In the genomic region with DNA sequence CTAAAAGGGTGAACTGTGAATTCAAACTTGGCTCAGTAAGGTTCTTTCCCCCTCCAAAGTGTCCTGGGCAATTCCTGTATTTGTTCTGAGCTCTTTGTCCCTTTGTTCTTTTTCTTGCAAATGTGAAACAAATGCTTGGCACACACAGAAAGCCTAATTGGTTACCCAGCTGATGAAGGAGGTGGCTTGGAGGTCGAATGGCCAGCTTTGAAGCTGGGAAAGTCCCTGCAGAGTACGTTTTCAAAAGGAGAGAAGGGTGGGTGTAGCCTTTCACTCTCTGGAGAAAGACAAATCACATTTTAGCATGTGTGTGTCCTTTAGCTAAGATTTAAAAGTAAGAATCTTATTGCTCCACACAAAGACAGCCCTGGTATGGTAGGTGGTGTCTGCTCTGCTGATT, we compare ENCODE assay signal across 9 cellular contexts.
DNase-seq lines count a peak whose midpoint lies in the region; ATAC-seq, FAIRE-seq and TF ChIP-seq lines count a peak whose summit lies in the region.
"Had no signal": no experiment of that assay in that cellular context is flagged by ENCODE, and none has a peak within 500 bp of the region (broad histone marks: within the 10 kb centered on the region; RNA-seq: fewer than 3 reads in every experiment).

No MANE protein-coding gene starts in this region.

- 11% methylated on average over 2 of the region's 2 CpGs; no CpG with 5 or more reads in 1 of the 2 experiments for WGBS in H1 (ENCODE audit: extremely low coverage in 1 of 2, insufficient coverage in 1 of 2, insufficient read length in 1 of 2, insufficient replicate concordance in 2 of 2, low coverage in 1 of 2, low lambda C conversion rate in 2 of 2, missing lambda C conversion rate in 1 of 2), 2 experiments

- H3K4me1 ChIP-seq in H1 (replicated peaks in 1 of 4; ENCODE audit: control insufficient read depth in 3 of 4, insufficient read depth in 4 of 4, low read length in 3 of 4), result peaks cover 0 to 21% (median 20%) of the 10 kb centered on the region in 4 experiments; a peak in 3 of 7 replicates
- H3K4me1 ChIP-seq in naive thymus-derived CD4-positive, alpha-beta T cell (ENCODE audit: control insufficient read depth in 2 of 2, insufficient read depth in 2 of 2, low read length in 2 of 2), result no peaks in the 10 kb centered on the region

- H3K9me3 Mint-ChIP-seq in naive thymus-derived CD4-positive, alpha-beta T cell, result no peaks in the 10 kb centered on the region

- POLR2A ChIA-PET in H1 (lab: Charles Lee; ENCODE audit: partially characterized antibody), result interaction anchor here (0.6 kb wide), 2 partner anchors 36 to 597 kb away, joined by 3 read pairs; no protein-coding TSS in a partner anchor
- POLR2A ChIA-PET in naive thymus-derived CD4-positive, alpha-beta T cell (lab: Charles Lee), result no interaction called here

- FAIRE-seq in H1 (lab: Jason Lieb, UNC), result peak; percentile 93

- H4K8ac ChIP-seq in H1 (ENCODE audit: extremely low read depth, insufficient read depth, low read length), result no peak overlapping the region

- intact Hi-C loops in naive thymus-derived CD4-positive, alpha-beta T cell (cut with micrococcal nuclease), result no loop called here

- no peaks in the 10 kb centered on the region for H3K9me3 ChIP-seq in H1 (ENCODE audit: insufficient read depth in 2 of 2, low read depth in 1 of 2, low read length in 1 of 2)
- no peaks in the 10 kb centered on the region for H3K9me3 ChIP-seq in naive thymus-derived CD4-positive, alpha-beta T cell (ENCODE audit: control insufficient read depth in 2 of 3, low read length in 3 of 3)

- no peak for TF ChIP-seq CTCF in H1 (IDR thresholded peaks at IDR 0.05; ENCODE audit: control extremely low read depth in 1 of 3, insufficient read depth in 1 of 3, low read depth in 1 of 3, low read length in 3 of 3)

- no peak overlapping the region for H2AFZ ChIP-seq in H1 (ENCODE audit: low read length)

- peaks cover 11 to 23% (median 18%) of the 10 kb centered on the region in 5 donors for H3K27me3 Mint-ChIP-seq in naive thymus-derived CD4-positive, alpha-beta T cell

- no peak overlapping the region for H2BK15ac ChIP-seq in H1 (ENCODE audit: low read length)

- no peaks in the 10 kb centered on the region for H3K27me3 ChIP-seq in H1 (replicated peaks in 1 of 4; ENCODE audit: control insufficient read depth in 3 of 4, extremely low read depth in 1 of 4, insufficient read depth in 3 of 4, low read length in 3 of 4)
- H3K27me3 ChIP-seq in naive thymus-derived CD4-positive, alpha-beta T cell (ENCODE audit: control insufficient read depth in 2 of 2, insufficient read depth in 2 of 2, low read length in 2 of 2), result no peaks in the 10 kb centered on the region

- H2BK12ac ChIP-seq in H1 (ENCODE audit: low read depth, low read length), result peak overlapping the region; percentile 93; the same call in 1 of the 2 replicates

- H3K4me3 ChIP-seq in H1 (ENCODE audit: extremely low read depth in 1 of 4, insufficient read depth in 2 of 4, low read depth in 3 of 4, low read length in 4 of 4), result no peak overlapping the region; a peak in 1 of 8 replicates
- H3K4me3 ChIP-seq in naive thymus-derived CD4-positive, alpha-beta T cell (ENCODE audit: low read length), result no peak overlapping the region

- H3K36me3 Mint-ChIP-seq in naive thymus-derived CD4-positive, alpha-beta T cell, result no peaks in the 10 kb centered on the region

- DNase-seq in H1 (ENCODE audit: low read depth in 1 of 2, low spot score in 2 of 2) (no peak), NCI-H187 treated with DMSO at 0.1 percent for 48 hours (lab: John Stamatoyannopoulos, UW) (no peak), activated gamma-delta T cell (lab: John Stamatoyannopoulos, UW) (no peak)
- DNase-seq in stimulated activated CD4-positive, alpha-beta T cell treated with anti-CD3 and anti-CD28 coated beads, Interleukin-12 subunit alpha, Interleukin-12 subunit beta, amount 100 ng/mL, for 4 hours, result no peak
- DNase-seq in naive thymus-derived CD4-positive, alpha-beta T cell, result no peak
- DNase-seq: NCI-H524 treated with DMSO at 0.1 percent for 48 hours had no signal

- no peak overlapping the region for H3K56ac ChIP-seq in H1 (replicated peaks; ENCODE audit: insufficient read length, low read depth, low read length)

- peak; percentile 78 for ATAC-seq in GM18505 (IDR thresholded peaks at IDR 0.05; ENCODE audit: unreplicated experiment)
- ATAC-seq in GM21367 (IDR thresholded peaks at IDR 0.05; ENCODE audit: unreplicated experiment), result peak; percentile 58
- peak; percentile 55 for ATAC-seq in HG03280 (IDR thresholded peaks at IDR 0.05; ENCODE audit: unreplicated experiment)
- no peak for ATAC-seq in naive thymus-derived CD4-positive, alpha-beta T cell

- no peak overlapping the region; the same call in 1 of the 2 replicates for H2BK20ac ChIP-seq in H1 (ENCODE audit: low read length)

- no peaks in the 10 kb centered on the region for H4K20me1 ChIP-seq in H1 (replicated peaks in 1 of 2; ENCODE audit: control insufficient read depth in 1 of 2, insufficient read depth in 2 of 2, low read length in 2 of 2)

- H3K4me2 ChIP-seq in H1 (ENCODE audit: insufficient read depth in 1 of 2, low read depth in 2 of 2, low read length in 2 of 2), result peak overlapping the region; percentile 10 to 21; a peak in 2 of 4 replicates

- TF ChIP-seq EP300 in H1 (IDR thresholded peaks at IDR 0.05; ENCODE audit: borderline replicate concordance in 1 of 2, low read depth in 2 of 2, low read length in 2 of 2), result 0 out of 3 replicates have a peak, but pooled peaks of 1 of the 2 experiments have one; percentile 7

- no peaks in the 10 kb centered on the region for H3K36me3 ChIP-seq in H1 (ENCODE audit: control insufficient read depth in 2 of 4, insufficient read depth in 4 of 4, low read length in 3 of 4)
- H3K36me3 ChIP-seq in naive thymus-derived CD4-positive, alpha-beta T cell (ENCODE audit: control insufficient read depth in 2 of 3, insufficient read depth in 3 of 3, low read length in 3 of 3), result no peaks in the 10 kb centered on the region

- H2AK5ac ChIP-seq in H1 (ENCODE audit: low read depth, low read length), result no peak overlapping the region

- no peak overlapping the region for H3K27ac Mint-ChIP-seq in naive thymus-derived CD4-positive, alpha-beta T cell

- peak overlapping the region; percentile 39; the same call in 1 of the 2 replicates for H3K27ac ChIP-seq in H1 (ENCODE audit: low read depth, low read length)
- no peak overlapping the region for H3K27ac ChIP-seq in naive thymus-derived CD4-positive, alpha-beta T cell (ENCODE audit: low read depth, low read length)

- peak overlapping the region; percentile 42; the same call in 1 of the 2 replicates for H2BK5ac ChIP-seq in H1 (ENCODE audit: low read depth, low read length)

- TF ChIP-seq RAD21 in H1 (IDR thresholded peaks at IDR 0.05 in 1 of 2, conservative IDR thresholded peaks at IDR 0.05 in 1 of 2; ENCODE audit: low read depth in 2 of 2, low read length in 2 of 2), result no peak

- CTCF ChIA-PET in H1 (lab: Charles Lee; ENCODE audit: partially characterized antibody), result interaction anchor here (1.7 to 4.2 kb wide), 5 partner anchors 10 to 713 kb away, joined by 4 to 25 read pairs (median 6); no protein-coding TSS in a partner anchor
- CTCF ChIA-PET in naive thymus-derived CD4-positive, alpha-beta T cell (lab: Charles Lee), result no interaction called here

- H3K23me2 ChIP-seq in H1 (ENCODE audit: low read depth, low read length), result no peaks in the 10 kb centered on the region

- H3K4ac ChIP-seq in H1 (replicated peaks; ENCODE audit: insufficient read length, low read depth, low read length), result no peak overlapping the region

- H4K5ac ChIP-seq in H1 (ENCODE audit: insufficient read length, low read depth, low read length), result no peak overlapping the region

- H3K14ac ChIP-seq in H1 (ENCODE audit: insufficient read length), result no peak overlapping the region

- H3K18ac ChIP-seq in H1 (ENCODE audit: extremely low read depth, low read length), result no peak overlapping the region; the same call in 1 of the 2 replicates

- no peaks in the 10 kb centered on the region for H3K79me2 ChIP-seq in H1 (ENCODE audit: control insufficient read depth in 1 of 2, insufficient read depth in 2 of 2, low read length in 2 of 2)

- peaks cover 0 to 3% (median 0%) of the 10 kb centered on the region in 7 donors for H3K4me1 Mint-ChIP-seq in naive thymus-derived CD4-positive, alpha-beta T cell

- H3K23ac ChIP-seq in H1 (ENCODE audit: insufficient read length), result no peak overlapping the region

- H3K4me3 Mint-ChIP-seq in naive thymus-derived CD4-positive, alpha-beta T cell, result no peak overlapping the region

- no peaks in the 10 kb centered on the region for H3K79me1 ChIP-seq in H1 (ENCODE audit: low read depth, low read length)

- H2BK120ac ChIP-seq in H1 (replicated peaks; ENCODE audit: low read depth, low read length), result no peak overlapping the region

- no peak overlapping the region for H3K9ac ChIP-seq in H1 (replicated peaks in 1 of 4; ENCODE audit: extremely low read depth in 1 of 4, low read depth in 3 of 4, low read length in 3 of 4)

- TF ChIP-seq POLR2A in GM18505 (IDR thresholded peaks at IDR 0.05; ENCODE audit: borderline replicate concordance, extremely low read depth, insufficient read depth, insufficient read length) (no peak), H1 (IDR thresholded peaks at IDR 0.05; ENCODE audit: control extremely low read depth in 1 of 2, low read depth in 2 of 2, low read length in 2 of 2) (no peak; a peak in 1 of 3 replicates)

- H4K91ac ChIP-seq in H1 (replicated peaks; ENCODE audit: insufficient read length, low read length), result no peak overlapping the region

TF ChIP-seq in H1, 55 proteins besides CTCF, POLR2A, EP300 and RAD21:
- TF ChIP-seq KDM4A (IDR thresholded peaks at IDR 0.05; ENCODE audit: low read depth, low read length, severe bottlenecking) (no peak), KDM5A (IDR thresholded peaks at IDR 0.05; ENCODE audit: low read length) (no peak), TAF1 (IDR thresholded peaks at IDR 0.05; ENCODE audit: low read depth, low read length) (peak; percentile 31; the same call in 1 of the 2 replicates), SRF (IDR thresholded peaks at IDR 0.05; ENCODE audit: low read depth, low read length) (no peak), RFX5 (IDR thresholded peaks at IDR 0.05; ENCODE audit: borderline replicate concordance, low read depth, low read length) (no peak), RNF2 (IDR thresholded peaks at IDR 0.05; ENCODE audit: borderline replicate concordance, low read depth, low read length, missing control alignments, poor library complexity, severe bottlenecking) (no peak), BRCA1 (IDR thresholded peaks at IDR 0.05; ENCODE audit: low read depth, low read length) (no peak)
- TF ChIP-seq, protein P1, sequence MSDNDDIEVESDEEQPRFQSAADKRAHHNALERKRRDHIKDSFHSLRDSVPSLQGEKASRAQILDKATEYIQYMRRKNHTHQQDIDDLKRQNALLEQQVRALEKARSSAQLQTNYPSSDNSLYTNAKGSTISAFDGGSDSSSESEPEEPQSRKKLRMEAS (IDR thresholded peaks at IDR 0.05), result no peak
